Comparison of ENCODE assay signal across 12 cellular contexts in genomic region chr5:143065185-143065584, GRCh38.
DNase-seq lines count a peak whose midpoint lies in the region; ATAC-seq and TF ChIP-seq lines count a peak whose summit lies in the region.
"Had no signal": no experiment of that assay in that cellular context is flagged by ENCODE, and none has a peak within 500 bp of the region (broad histone marks: within the 10 kb centered on the region; RNA-seq: fewer than 3 reads in every experiment).

No MANE protein-coding gene starts in this region.

- H3K27me3 ChIP-seq in hepatocyte (no peaks in the 10 kb centered on the region), suprapubic skin (no peaks in the 10 kb centered on the region)
- H3K27me3 ChIP-seq: BE2C had no signal

- H3K9me3 ChIP-seq in hepatocyte (ENCODE audit: low read depth), result no peaks in the 10 kb centered on the region
- H3K9me3 ChIP-seq in suprapubic skin, result no peaks in the 10 kb centered on the region
- H3K9me3 ChIP-seq: BE2C had no signal

- H3K4me3 ChIP-seq in hepatocyte (no peak overlapping the region), suprapubic skin (no peak overlapping the region)

- no peak for TF ChIP-seq EP300 in suprapubic skin (IDR thresholded peaks at IDR 0.05)

- H3K4me1 Mint-ChIP-seq in activated CD4-positive, alpha-beta T cell treated with anti-CD3 and anti-CD28 coated beads, Interleukin-2, amount 10 ng/mL, durations not matched to agents 24 days and 14 days, result peaks cover 30% of the 10 kb centered on the region

- H3K27me3 Mint-ChIP-seq in activated CD4-positive, alpha-beta T cell treated with anti-CD3 and anti-CD28 coated beads, Interleukin-2, amount 10 ng/mL, durations not matched to agents 24 days and 14 days, result no peaks in the 10 kb centered on the region

- H3K9me2 ChIP-seq in hepatocyte (replicated peaks; ENCODE audit: insufficient read depth), result no peaks in the 10 kb centered on the region

- no peaks in the 10 kb centered on the region for H3K36me3 ChIP-seq in hepatocyte (replicated peaks; ENCODE audit: insufficient read depth, low read depth)
- no peaks in the 10 kb centered on the region for H3K36me3 ChIP-seq in suprapubic skin
- H3K36me3 ChIP-seq: BE2C had no signal

- H3K4me1 ChIP-seq in hepatocyte (ENCODE audit: insufficient read depth) (peaks cover 16% of the 10 kb centered on the region), suprapubic skin (peaks cover 66% of the 10 kb centered on the region)
- H3K4me1 ChIP-seq: BE2C had no signal

- TF ChIP-seq CTCF in hepatocyte (IDR thresholded peaks at IDR 0.05; ENCODE audit: poor library complexity) (no peak), suprapubic skin (IDR thresholded peaks at IDR 0.05) (no peak)

- no peak for TF ChIP-seq POLR2A in suprapubic skin (IDR thresholded peaks at IDR 0.05)

- 78% methylated on average over 5 of the region's 5 CpGs for WGBS in hepatocyte (ENCODE audit: low lambda C conversion rate, missing lambda C conversion rate)
- 55% methylated on average over 5 of the region's 5 CpGs for WGBS in suprapubic skin

- peaks cover 18% of the 10 kb centered on the region for H3K9me3 Mint-ChIP-seq in activated CD4-positive, alpha-beta T cell treated with anti-CD3 and anti-CD28 coated beads, Interleukin-2, amount 10 ng/mL, durations not matched to agents 24 days and 14 days

- intact Hi-C loops in activated CD4-positive, alpha-beta T cell treated with anti-CD3 and anti-CD28 coated beads, Interleukin-2, amount 10 ng/mL, durations not matched to agents 24 days and 14 days (cut with micrococcal nuclease), result no loop called here

- no peak overlapping the region for H2AFZ ChIP-seq in hepatocyte

- H3K4me2 ChIP-seq in hepatocyte, result no peak overlapping the region

- no peak for ATAC-seq in HG03280 (IDR thresholded peaks at IDR 0.05; ENCODE audit: unreplicated experiment)
- no peak for ATAC-seq in activated CD4-positive, CD25-positive, alpha-beta regulatory T cell treated with anti-CD3 and anti-CD28 coated beads, Interleukin-2, amount 50 U/mL, for 24 hours
- ATAC-seq: left lobe of liver had no signal

- H3K79me2 ChIP-seq in hepatocyte, result no peaks in the 10 kb centered on the region

- H3K27ac Mint-ChIP-seq in activated CD4-positive, alpha-beta T cell treated with anti-CD3 and anti-CD28 coated beads, Interleukin-2, amount 10 ng/mL, durations not matched to agents 24 days and 14 days, result peak overlapping the region; percentile 73

- H3K27ac ChIP-seq in angular gyrus (ENCODE audit: low read depth, low read length) (peak overlapping the region; percentile 42), hepatocyte (peak overlapping the region; percentile 52), suprapubic skin (peak overlapping the region; percentile 68)

- no peak overlapping the region for H3K4me3 Mint-ChIP-seq in activated CD4-positive, alpha-beta T cell treated with anti-CD3 and anti-CD28 coated beads, Interleukin-2, amount 10 ng/mL, durations not matched to agents 24 days and 14 days

- H4K20me1 ChIP-seq in hepatocyte (ENCODE audit: insufficient read depth, poor library complexity, severe bottlenecking), result no peaks in the 10 kb centered on the region

- H3K36me3 Mint-ChIP-seq in activated CD4-positive, alpha-beta T cell treated with anti-CD3 and anti-CD28 coated beads, Interleukin-2, amount 10 ng/mL, durations not matched to agents 24 days and 14 days (ENCODE audit: low read depth), result peaks cover 38% of the 10 kb centered on the region

- no peak for DNase-seq in activated CD4-positive, alpha-beta T cell treated with anti-CD3 and anti-CD28 coated beads, Interleukin-2, amount 10 ng/mL, durations not matched to agents 24 days and 14 days
- DNase-seq in activated CD4-positive, alpha-beta T cell treated with anti-CD3 and anti-CD28 coated beads, Interleukin-2, amount 50 U/mL, for 4 hours, result no peak
- DNase-seq in hepatocyte (ENCODE audit: low spot score), result no peak
- peak in 1 of 2 donors; percentile 74 for DNase-seq in suprapubic skin (ENCODE audit: low spot score in 2 of 2)
- DNase-seq in NCI-H146 treated with DMSO at 0.1 percent for 48 hours (lab: John Stamatoyannopoulos, UW; ENCODE audit: unreplicated experiment), result no peak
- DNase-seq: activated CD4-positive, alpha-beta T cell treated with anti-CD3 and anti-CD28 coated beads, Interleukin-2, amount 50 U/mL, for 1 hour; BE2C; stimulated activated CD4-positive, alpha-beta T cell treated with anti-CD3 and anti-CD28 coated beads, Interleukin-4, amount 100 ng/mL, for 24 hours had no signal
